ENCODE assay signal across 29 cellular contexts in the genomic region with DNA sequence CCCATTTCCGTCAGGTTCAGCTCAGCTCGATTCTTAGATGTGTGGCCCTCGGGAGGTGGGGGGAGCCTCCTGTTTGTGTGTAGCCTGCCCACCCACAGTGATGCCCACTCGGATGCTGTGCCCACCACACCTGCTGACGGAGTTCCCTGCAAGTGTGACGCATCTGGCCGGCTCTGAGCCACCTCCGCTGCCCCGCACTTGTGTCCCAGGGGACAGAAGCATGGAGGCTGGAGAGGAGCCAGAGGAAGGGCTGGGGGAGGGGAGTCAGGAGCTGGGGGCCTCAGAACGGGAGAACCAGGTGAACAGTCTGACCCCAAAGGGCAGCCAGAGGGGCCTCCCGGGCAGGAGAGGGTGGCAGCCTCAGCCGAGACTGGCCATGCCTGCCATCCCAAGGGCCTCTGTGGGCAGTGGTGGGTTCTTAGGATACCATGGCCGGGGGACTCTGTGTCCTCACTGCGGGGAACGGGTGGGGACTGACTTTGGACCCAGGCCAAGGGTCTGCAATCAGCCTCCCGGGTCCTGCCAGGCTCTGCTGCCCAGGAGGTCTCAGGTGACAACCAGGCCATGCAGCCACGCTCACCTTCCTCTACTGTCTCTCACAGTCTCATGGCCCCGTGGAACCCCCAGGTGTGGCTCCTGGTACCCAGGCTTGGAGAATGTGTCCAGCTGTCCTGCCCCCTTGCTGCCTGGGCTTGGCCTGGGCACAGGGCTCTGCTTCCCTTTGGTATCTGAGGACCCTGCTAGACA.
"Had no signal": no experiment of that assay in that cellular context is flagged by ENCODE, and none has a peak within 500 bp of the region (broad histone marks: within the 10 kb centered on the region; RNA-seq: fewer than 3 reads in every experiment).

No MANE protein-coding gene starts in this region.

- H3K27ac ChIP-seq: adrenal gland, breast epithelium, cardiac muscle cell, colonic mucosa, epithelial cell of prostate, esophagus squamous epithelium, gastroesophageal sphincter, WERI-Rb-1 had no signal

- H3K4me3 ChIP-seq: adrenal gland, breast epithelium, cardiac muscle cell, colonic mucosa, esophagus squamous epithelium, gastroesophageal sphincter had no signal

- H3K9me3 ChIP-seq: adrenal gland, breast epithelium, colonic mucosa, esophagus squamous epithelium, gastroesophageal sphincter had no signal

- H3K4me1 ChIP-seq: adrenal gland, breast epithelium, colonic mucosa had no signal

- H3K36me3 ChIP-seq: adrenal gland, breast epithelium, cardiac muscle cell, colonic mucosa, esophagus squamous epithelium, gastroesophageal sphincter, WERI-Rb-1 had no signal

- ATAC-seq: activated CD4-positive, CD25-positive, alpha-beta regulatory T cell treated with anti-CD3 and anti-CD28 coated beads, Interleukin-2, amount 50 U/mL, for 24 hours; activated CD8-positive, alpha-beta T cell treated with anti-CD3 and anti-CD28 coated beads for 36 hours; activated naive CD8-positive, alpha-beta T cell treated with anti-CD3 and anti-CD28 coated beads, Interleukin-2, amount 50 U/mL, for 24 hours; activated T-cell treated with anti-CD3 and anti-CD28 coated beads, Interleukin-2, amount 50 U/mL, for 4 hours; activated T-helper 17 cell treated with anti-CD3 and anti-CD28 coated beads, Interleukin-2, amount 50 U/mL, for 72 hours; gastroesophageal sphincter; T-helper 17 cell had no signal

- H3K27me3 ChIP-seq: adrenal gland, breast epithelium, cardiac muscle cell, colonic mucosa, esophagus squamous epithelium, gastroesophageal sphincter had no signal

- DNase-seq: activated B cell treated with CpG ODN at 0.5 μM for 24 hours; activated CD4-positive, alpha-beta T cell treated with anti-CD3 and anti-CD28 coated beads for 48 hours; activated CD4-positive, alpha-beta T cell treated with anti-CD3 and anti-CD28 coated beads, Interleukin-2, amount 50 U/mL, for 1 hour; activated CD4-positive, alpha-beta T cell treated with anti-CD3 and anti-CD28 coated beads, Interleukin-2, amount 50 U/mL, for 48 hours; activated CD8-positive, alpha-beta memory T cell treated with anti-CD3 and anti-CD28 coated beads for 24 hours; activated CD8-positive, alpha-beta T cell treated with anti-CD3 and anti-CD28 coated beads for 36 hours; activated effector memory CD4-positive, alpha-beta T cell treated with Interleukin-2 at 50 U/mL for 16 hours; activated naive CD4-positive, alpha-beta T cell treated with anti-CD3 and anti-CD28 coated beads for 36 hours; activated naive CD8-positive, alpha-beta T cell treated with anti-CD3 and anti-CD28 coated beads for 36 hours; activated naive CD8-positive, alpha-beta T cell treated with anti-CD3 and anti-CD28 coated beads, Interleukin-2, amount 50 U/mL, for 24 hours; activated T-cell treated with anti-CD3 and anti-CD28 coated beads, Interleukin-2, amount 50 U/mL, for 4 hours; adrenal gland; amygdala; central memory CD4-positive, alpha-beta T cell; cerebellar nuclear complex; colonic mucosa; effector CD8-positive, alpha-beta T cell; esophagus squamous epithelium; foreskin melanocyte; T-helper 1 cell; T-helper 17 cell; T1000; WERI-Rb-1 had no signal
